Comparison of ENCODE assay signal across 1 cellular context in the genomic region with DNA sequence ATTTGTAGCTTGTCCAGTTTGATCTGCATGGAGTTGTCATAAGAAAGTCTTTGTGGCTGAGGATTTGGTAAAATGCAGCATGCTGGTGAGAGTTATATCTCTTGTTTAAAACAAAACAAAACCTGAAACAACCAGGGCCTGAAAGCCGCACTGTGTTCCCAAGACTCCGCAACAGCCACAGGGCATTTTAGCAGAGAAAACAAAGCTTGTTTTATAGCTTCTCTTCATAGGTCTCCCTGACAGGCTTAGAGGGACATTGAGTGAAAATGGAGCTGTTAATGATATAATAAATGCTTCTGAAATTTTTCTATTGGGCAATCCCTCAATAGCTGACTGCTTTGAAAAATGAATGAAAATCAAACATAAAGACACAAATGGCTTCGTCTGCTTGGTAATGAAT.
TF ChIP-seq lines count a peak whose summit lies in the region.

No MANE protein-coding gene starts in this region.

TF ChIP-seq in IMR-90, 13 proteins besides CTCF, POLR2A, EP300 and RAD21 (continued from another document):
- TF ChIP-seq, protein P1, sequence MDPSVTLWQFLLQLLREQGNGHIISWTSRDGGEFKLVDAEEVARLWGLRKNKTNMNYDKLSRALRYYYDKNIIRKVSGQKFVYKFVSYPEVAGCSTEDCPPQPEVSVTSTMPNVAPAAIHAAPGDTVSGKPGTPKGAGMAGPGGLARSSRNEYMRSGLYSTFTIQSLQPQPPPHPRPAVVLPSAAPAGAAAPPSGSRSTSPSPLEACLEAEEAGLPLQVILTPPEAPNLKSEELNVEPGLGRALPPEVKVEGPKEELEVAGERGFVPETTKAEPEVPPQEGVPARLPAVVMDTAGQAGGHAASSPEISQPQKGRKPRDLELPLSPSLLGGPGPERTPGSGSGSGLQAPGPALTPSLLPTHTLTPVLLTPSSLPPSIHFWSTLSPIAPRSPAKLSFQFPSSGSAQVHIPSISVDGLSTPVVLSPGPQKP (IDR thresholded peaks at IDR 0.05; ENCODE audit: borderline replicate concordance, low read depth, low read length): no peak
- 0 out of 2 replicates have a peak, but pooled peaks have one; percentile 6 for TF ChIP-seq CEBPB (IDR thresholded peaks at IDR 0.05; ENCODE audit: low read depth, low read length)
TF ChIP-seq in IMR-90: peak in this region for 1.
